Comparison of ENCODE assay signal across 5 cellular contexts in the genomic region with DNA sequence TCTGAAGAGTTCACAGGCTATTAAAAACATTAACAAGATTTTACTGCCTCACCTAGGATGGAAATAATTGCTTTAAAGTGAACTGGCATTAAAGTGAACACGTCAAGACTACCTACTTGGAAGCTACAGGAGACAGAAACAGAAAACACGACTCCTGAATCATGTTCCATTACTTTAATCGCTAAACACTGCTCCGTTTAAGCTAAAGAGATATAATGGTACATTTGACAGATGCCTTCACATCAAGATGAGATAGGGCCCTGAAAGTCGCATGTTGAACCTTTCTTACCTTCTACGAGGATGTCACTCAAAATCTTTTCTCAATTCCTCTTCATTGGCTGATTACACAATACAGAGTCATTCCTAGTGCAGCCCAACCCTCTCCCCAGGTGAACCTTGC.
"Had no signal": no experiment of that assay in that cellular context is flagged by ENCODE, and none has a peak within 500 bp of the region (broad histone marks: within the 10 kb centered on the region; RNA-seq: fewer than 3 reads in every experiment).

No MANE protein-coding gene starts in this region.

- DNase-seq: KBM-7 had no signal

- ATAC-seq: HepG2, K562 had no signal

- H3K4me3 ChIP-seq: K562 had no signal

- H3K27ac ChIP-seq: HL-60 had no signal

- H3K4me3 Mint-ChIP-seq: IgD-negative memory B cell had no signal

- H3K4me1 Mint-ChIP-seq: IgD-negative memory B cell had no signal

- H3K27ac Mint-ChIP-seq: IgD-negative memory B cell had no signal

- H3K9me3 Mint-ChIP-seq: IgD-negative memory B cell had no signal
